In the genomic region with DNA sequence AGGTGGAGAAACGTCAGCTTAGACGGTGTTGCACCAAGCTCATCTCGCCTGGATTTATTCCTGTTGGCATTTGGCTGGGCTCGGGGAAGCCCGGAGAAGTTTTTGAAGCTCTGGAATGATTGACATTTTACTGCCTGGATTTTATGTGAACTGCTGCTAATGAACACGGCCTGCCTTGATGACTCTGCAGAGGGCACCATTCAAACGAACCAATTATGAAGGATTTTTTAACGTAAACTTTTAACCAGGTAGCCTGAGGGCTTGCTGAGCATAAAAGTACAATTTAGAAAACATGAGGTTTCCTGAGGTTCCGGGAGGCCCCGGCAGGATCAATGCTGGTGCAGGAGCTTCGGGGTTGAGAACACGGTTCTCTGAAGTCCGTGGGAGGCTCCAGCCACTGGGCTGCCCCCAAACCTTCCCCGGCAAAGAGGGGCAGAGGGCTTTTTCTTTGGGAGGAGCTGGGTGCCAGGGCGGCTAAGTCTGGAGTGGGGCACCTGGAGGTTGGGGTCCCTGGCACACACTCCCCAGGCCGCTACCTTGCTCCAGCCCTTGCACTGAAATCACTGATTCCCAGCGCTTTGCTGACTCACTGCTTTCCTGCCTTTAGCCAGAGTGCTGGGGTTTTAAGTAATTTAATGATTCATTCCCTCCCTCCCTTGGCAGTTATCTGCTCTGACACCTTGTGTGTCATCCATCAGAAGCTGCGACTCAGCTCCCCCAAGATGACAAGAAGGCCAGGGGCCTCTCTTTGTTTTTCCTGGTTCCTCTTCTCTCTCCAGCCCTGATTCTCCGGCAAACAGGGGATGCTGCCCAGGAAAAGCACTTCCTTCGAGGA, we compare ENCODE assay signal across 10 cellular contexts.
DNase-seq lines count a peak whose midpoint lies in the region; ATAC-seq and TF ChIP-seq lines count a peak whose summit lies in the region.
"Had no signal": no experiment of that assay in that cellular context is flagged by ENCODE, and none has a peak within 500 bp of the region (broad histone marks: within the 10 kb centered on the region; RNA-seq: fewer than 3 reads in every experiment).

No MANE protein-coding gene starts in this region.

- no peak for TF ChIP-seq RAD21 in SK-N-SH (IDR thresholded peaks at IDR 0.05; ENCODE audit: low read length)

- no peak for TF ChIP-seq CTCF in SK-N-SH (IDR thresholded peaks at IDR 0.05)
- TF ChIP-seq CTCF in smooth muscle cell (IDR thresholded peaks at IDR 0.05; ENCODE audit: borderline replicate concordance, insufficient read depth, poor library complexity, severe bottlenecking), result no peak

- CTCF ChIA-PET in SK-N-SH (lab: Yijun Ruan, JAX), result interaction anchor here (1.3 to 1.4 kb wide), 2 partner anchors 9 to 11 kb away, joined by 3 read pairs; no protein-coding TSS in a partner anchor

- H3K9me2 ChIP-seq in SK-N-SH, result no peaks in the 10 kb centered on the region

- H3K4me1 ChIP-seq in SK-N-SH (ENCODE audit: control insufficient read depth in 1 of 2, insufficient read depth in 2 of 2, low read depth in 1 of 2, low read length in 1 of 2), result peaks cover 7 to 20% of the 10 kb centered on the region in 2 experiments; a peak in 2 of 4 replicates
- peaks cover 10% of the 10 kb centered on the region for H3K4me1 ChIP-seq in smooth muscle cell (ENCODE audit: low read depth)

- DNase-seq in activated CD4-positive, alpha-beta T cell treated with anti-CD3 and anti-CD28 coated beads for 48 hours, result peak; percentile 15
- no peak for DNase-seq in activated CD4-positive, alpha-beta T cell treated with anti-CD3 and anti-CD28 coated beads for 1 hour
- DNase-seq in SK-N-SH, result no peak
- DNase-seq in fibroblast of the conjunctiva (ENCODE audit: low read depth), result peak; percentile 58
- DNase-seq in smooth muscle cell (lab: John Stamatoyannopoulos, UW; ENCODE audit: unreplicated experiment), result no peak
- no peak for DNase-seq in activated CD4-positive, CD25-positive, alpha-beta regulatory T cell (lab: John Stamatoyannopoulos, UW)
- DNase-seq in NCI-H69 (lab: John Stamatoyannopoulos, UW), result no peak
- DNase-seq: left cardiac atrium, NCI-H2029 treated with DMSO at 0.1 percent for 48 hours had no signal

- H4K20me1 ChIP-seq in SK-N-SH (ENCODE audit: insufficient read depth) (no peaks in the 10 kb centered on the region), smooth muscle cell (ENCODE audit: low read depth) (no peaks in the 10 kb centered on the region)

- TF ChIP-seq EP300 in SK-N-SH (IDR thresholded peaks at IDR 0.05; ENCODE audit: borderline replicate concordance in 1 of 2, low read depth in 1 of 2, low read length in 1 of 2), result peak in 1 of 2 experiments; percentile 84; a peak in 1 of 4 replicates

- H3K4me3 ChIP-seq in SK-N-SH (ENCODE audit: low read depth in 2 of 2, low read length in 1 of 2) (no peak overlapping the region), smooth muscle cell (no peak overlapping the region)

- H3K9me3 ChIP-seq in SK-N-SH, result no peaks in the 10 kb centered on the region
- H3K9me3 ChIP-seq in smooth muscle cell (replicated peaks; ENCODE audit: low read depth), result no peaks in the 10 kb centered on the region

- no peaks in the 10 kb centered on the region for H3K27me3 ChIP-seq in SK-N-SH (ENCODE audit: insufficient read depth)
- H3K27me3 ChIP-seq in smooth muscle cell (ENCODE audit: low read depth), result peaks cover 11% of the 10 kb centered on the region

- 69% methylated on average over 18 of the region's 20 CpGs for WGBS in SK-N-SH (ENCODE audit: low lambda C conversion rate)
- 48% methylated on average over 20 of the region's 20 CpGs for WGBS in smooth muscle cell (ENCODE audit: low lambda C conversion rate)

- peaks cover 13% of the 10 kb centered on the region for H3F3A ChIP-seq in SK-N-SH (replicated peaks; ENCODE audit: insufficient read depth)
- H3F3A ChIP-seq in smooth muscle cell (ENCODE audit: low read depth), result no peaks in the 10 kb centered on the region

- ATAC-seq in HG03135 (IDR thresholded peaks at IDR 0.05; ENCODE audit: unreplicated experiment), result no peak

- POLR2A ChIA-PET in SK-N-SH (lab: Yijun Ruan, JAX), result interaction anchor here (0.6 kb wide), 1 partner anchor 909 kb away, joined by 5 read pairs; no protein-coding TSS in a partner anchor

- H3K27ac ChIP-seq in SK-N-SH (ENCODE audit: low read depth in 2 of 2, low read length in 1 of 2) (no peak overlapping the region; a peak in 1 of 4 replicates), smooth muscle cell (ENCODE audit: low read depth) (peak overlapping the region; percentile 64)

- H2AFZ ChIP-seq in SK-N-SH (ENCODE audit: low read depth) (no peak overlapping the region), smooth muscle cell (ENCODE audit: low read depth) (no peak overlapping the region)

- no peak overlapping the region for H3K9ac ChIP-seq in SK-N-SH
- H3K9ac ChIP-seq in smooth muscle cell (ENCODE audit: low read depth), result no peak overlapping the region

- H3K4me2 ChIP-seq in SK-N-SH (peak overlapping the region; percentile 44; the same call in 1 of the 2 replicates), smooth muscle cell (peak overlapping the region; percentile 62)

- H3K79me2 ChIP-seq in SK-N-SH (ENCODE audit: insufficient read depth), result no peaks in the 10 kb centered on the region
- no peaks in the 10 kb centered on the region for H3K79me2 ChIP-seq in smooth muscle cell (ENCODE audit: low read depth)

- H3K36me3 ChIP-seq in SK-N-SH (replicated peaks in 1 of 2; ENCODE audit: control insufficient read depth in 1 of 2, insufficient read depth in 2 of 2, low read length in 1 of 2), result no peaks in the 10 kb centered on the region
- H3K36me3 ChIP-seq in smooth muscle cell (ENCODE audit: low read depth), result no peaks in the 10 kb centered on the region

TF ChIP-seq in SK-N-SH, 30 proteins besides CTCF, POLR2A, EP300 and RAD21 (continues in another document):
- TF ChIP-seq FOXM1 (IDR thresholded peaks at IDR 0.05; ENCODE audit: low read depth), result 0 out of 2 replicates have a peak, but pooled peaks have one; percentile 29
- TF ChIP-seq, protein P1, sequence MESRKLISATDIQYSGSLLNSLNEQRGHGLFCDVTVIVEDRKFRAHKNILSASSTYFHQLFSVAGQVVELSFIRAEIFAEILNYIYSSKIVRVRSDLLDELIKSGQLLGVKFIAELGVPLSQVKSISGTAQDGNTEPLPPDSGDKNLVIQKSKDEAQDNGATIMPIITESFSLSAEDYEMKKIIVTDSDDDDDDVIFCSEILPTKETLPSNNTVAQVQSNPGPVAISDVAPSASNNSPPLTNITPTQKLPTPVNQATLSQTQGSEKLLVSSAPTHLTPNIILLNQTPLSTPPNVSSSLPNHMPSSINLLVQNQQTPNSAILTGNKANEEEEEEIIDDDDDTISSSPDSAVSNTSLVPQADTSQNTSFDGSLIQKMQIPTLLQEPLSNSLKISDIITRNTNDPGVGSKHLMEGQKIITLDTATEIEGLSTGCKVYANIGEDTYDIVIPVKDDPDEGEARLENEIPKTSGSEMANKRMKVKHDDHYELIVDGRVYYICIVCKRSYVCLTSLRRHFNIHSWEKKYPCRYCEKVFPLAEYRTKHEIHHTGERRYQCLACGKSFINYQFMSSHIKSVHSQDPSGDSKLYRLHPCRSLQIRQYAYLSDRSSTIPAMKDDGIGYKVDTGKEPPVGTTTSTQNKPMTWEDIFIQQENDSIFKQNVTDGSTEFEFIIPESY (IDR thresholded peaks at IDR 0.05; ENCODE audit: borderline replicate concordance, low read depth), result peak; percentile 33; the same call in 1 of the 2 replicates
- no peak for TF ChIP-seq YY1 (IDR thresholded peaks at IDR 0.05; ENCODE audit: low read depth)
- TF ChIP-seq RCOR1 (IDR thresholded peaks at IDR 0.05; ENCODE audit: low read length), result no peak
- TF ChIP-seq MXI1 (IDR thresholded peaks at IDR 0.05; ENCODE audit: low read depth, low read length), result no peak
- TF ChIP-seq NFIC (IDR thresholded peaks at IDR 0.05; ENCODE audit: borderline replicate concordance), result peak; percentile 79
- peak; percentile 84 for TF ChIP-seq TCF12 (IDR thresholded peaks at IDR 0.05)
- TF ChIP-seq, protein P2, sequence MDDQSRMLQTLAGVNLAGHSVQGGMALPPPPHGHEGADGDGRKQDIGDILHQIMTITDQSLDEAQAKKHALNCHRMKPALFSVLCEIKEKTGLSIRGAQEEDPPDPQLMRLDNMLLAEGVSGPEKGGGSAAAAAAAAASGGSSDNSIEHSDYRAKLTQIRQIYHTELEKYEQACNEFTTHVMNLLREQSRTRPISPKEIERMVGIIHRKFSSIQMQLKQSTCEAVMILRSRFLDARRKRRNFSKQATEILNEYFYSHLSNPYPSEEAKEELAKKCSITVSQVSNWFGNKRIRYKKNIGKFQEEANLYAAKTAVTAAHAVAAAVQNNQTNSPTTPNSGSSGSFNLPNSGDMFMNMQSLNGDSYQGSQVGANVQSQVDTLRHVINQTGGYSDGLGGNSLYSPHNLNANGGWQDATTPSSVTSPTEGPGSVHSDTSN (IDR thresholded peaks at IDR 0.05), result peak; percentile 95
- TF ChIP-seq, protein P3, sequence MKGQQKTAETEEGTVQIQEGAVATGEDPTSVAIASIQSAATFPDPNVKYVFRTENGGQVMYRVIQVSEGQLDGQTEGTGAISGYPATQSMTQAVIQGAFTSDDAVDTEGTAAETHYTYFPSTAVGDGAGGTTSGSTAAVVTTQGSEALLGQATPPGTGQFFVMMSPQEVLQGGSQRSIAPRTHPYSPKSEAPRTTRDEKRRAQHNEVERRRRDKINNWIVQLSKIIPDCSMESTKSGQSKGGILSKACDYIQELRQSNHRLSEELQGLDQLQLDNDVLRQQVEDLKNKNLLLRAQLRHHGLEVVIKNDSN (IDR thresholded peaks at IDR 0.05; ENCODE audit: borderline replicate concordance, low read depth), result no peak
- TF ChIP-seq CHD2 (IDR thresholded peaks at IDR 0.05; ENCODE audit: low read length, partially characterized antibody), result no peak
- TF ChIP-seq, protein P4, sequence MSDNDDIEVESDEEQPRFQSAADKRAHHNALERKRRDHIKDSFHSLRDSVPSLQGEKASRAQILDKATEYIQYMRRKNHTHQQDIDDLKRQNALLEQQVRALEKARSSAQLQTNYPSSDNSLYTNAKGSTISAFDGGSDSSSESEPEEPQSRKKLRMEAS (IDR thresholded peaks at IDR 0.05; ENCODE audit: low read depth), result peak; percentile 38; the same call in 1 of the 2 replicates
- no peak for TF ChIP-seq EZH2phosphoT487 (IDR thresholded peaks at IDR 0.05; ENCODE audit: borderline replicate concordance, low read depth)
- TF ChIP-seq NRF1 (IDR thresholded peaks at IDR 0.05; ENCODE audit: low read depth, low read length), result no peak
- peak; percentile 42; the same call in 1 of the 2 replicates for TF ChIP-seq POLR2AphosphoS5 (IDR thresholded peaks at IDR 0.05; ENCODE audit: low read depth, low read length)
- peak; percentile 27; the same call in 1 of the 2 replicates for TF ChIP-seq RXRA (IDR thresholded peaks at IDR 0.05; ENCODE audit: borderline replicate concordance, low read depth)
- peak; percentile 95 for TF ChIP-seq FOSL2 (IDR thresholded peaks at IDR 0.05; ENCODE audit: borderline replicate concordance, low read depth)
- peak; percentile 91 for TF ChIP-seq JUND (IDR thresholded peaks at IDR 0.05)

Comparison
In these comparisons a context has a peak if more than half of its experiments do, and no peak if none do; other contexts are left out.
1. DNase-seq: peak in activated CD4-positive, alpha-beta T cell treated with anti-CD3 and anti-CD28 coated beads for 48 hours (single experiment) and fibroblast of the conjunctiva (single experiment); none in activated CD4-positive, alpha-beta T cell treated with anti-CD3 and anti-CD28 coated beads for 1 hour (single experiment), SK-N-SH (single experiment), smooth muscle cell (single experiment), activated CD4-positive, CD25-positive, alpha-beta regulatory T cell (0 of 4) and NCI-H69 (single experiment).